In genomic region chr17:7684856-7685532, GRCh38 we compare ENCODE assay signal across 7 cellular contexts. TPM values are rescaled to one million over a fixed set of nuclear protein-coding genes. Genes with fewer than 3 reads are reported as not detected.
DNase-seq lines count a peak whose midpoint lies in the region; ATAC-seq lines count a peak whose summit lies in the region.

No MANE protein-coding gene starts in this region.

- H3K9ac ChIP-seq in HUES48 (ENCODE audit: low read depth, low read length) (peak overlapping the region; percentile 98), iPS-18a (ENCODE audit: low read length) (peak overlapping the region; percentile 98)

- H3K27me3 ChIP-seq in HUES48 (ENCODE audit: control insufficient read depth, insufficient read depth, low read length) (no peaks in the 10 kb centered on the region), iPS-18a (ENCODE audit: control insufficient read depth, insufficient read depth, low read length) (no peaks in the 10 kb centered on the region)

- H3K27ac ChIP-seq in HUES48 (ENCODE audit: low read depth, low read length) = peak overlapping the region; percentile 99
- no peak overlapping the region for H3K27ac ChIP-seq in iPS-18a (ENCODE audit: low read length)

- H3K36me3 ChIP-seq in HUES48 (ENCODE audit: control insufficient read depth, insufficient read depth, low read length) (peaks cover 20% of the 10 kb centered on the region), iPS-18a (ENCODE audit: control insufficient read depth, low read depth, low read length) (peaks cover 5% of the 10 kb centered on the region)

- no peaks in the 10 kb centered on the region for H3K27me3 Mint-ChIP-seq in activated T-helper 1 cell treated with anti-CD3 and anti-CD28 coated beads, Interleukin-12 subunit alpha, Interleukin-12 subunit beta, Interleukin-2, Interleukin-4 antibody, amounts not matched to agents 30 ng/mL and 10 ng/mL and 1 ng/mL, durations not matched to agents 14 hours and 24 hours and 36 hours (ENCODE audit: insufficient read depth)
- no peaks in the 10 kb centered on the region for H3K27me3 Mint-ChIP-seq in stimulated activated naive CD8-positive, alpha-beta T cell treated with anti-CD3 and anti-CD28 coated beads, Interleukin-15, amount 100 ng/mL, for 72 hours

- no peak for ATAC-seq in stimulated activated naive CD8-positive, alpha-beta T cell treated with anti-CD3 and anti-CD28 coated beads, Interleukin-15, amount 100 ng/mL, for 72 hours
- no peak for ATAC-seq in HG03378 (IDR thresholded peaks at IDR 0.05; ENCODE audit: unreplicated experiment)

- H3K4me3 ChIP-seq in HUES48 (ENCODE audit: low read depth, low read length) = peak overlapping the region; percentile 97
- H3K4me3 ChIP-seq in iPS-18a (ENCODE audit: low read length) = peak overlapping the region; percentile 81

- no peak for DNase-seq in activated T-helper 1 cell treated with anti-CD3 and anti-CD28 coated beads, Interleukin-12 subunit alpha, Interleukin-12 subunit beta, Interleukin-2, Interleukin-4 antibody, amounts not matched to agents 30 ng/mL and 10 ng/mL and 1 ng/mL, durations not matched to agents 14 hours and 24 hours and 36 hours (ENCODE audit: low spot score)
- DNase-seq in stimulated activated naive CD8-positive, alpha-beta T cell treated with anti-CD3 and anti-CD28 coated beads, Interleukin-15, amount 100 ng/mL, for 72 hours = no peak
- no peak for DNase-seq in activated CD8-positive, alpha-beta memory T cell treated with anti-CD3 and anti-CD28 coated beads, Interleukin-2, amount 50 U/mL, for 4 hours
- no peak for DNase-seq in NCI-H774 (lab: John Stamatoyannopoulos, UW)

- H3K4me1 ChIP-seq in HUES48 (ENCODE audit: control insufficient read depth, insufficient read depth, low read length) (peaks cover 14% of the 10 kb centered on the region), iPS-18a (ENCODE audit: control insufficient read depth, low read depth, low read length) (peaks cover 14% of the 10 kb centered on the region)

- H3K9me3 ChIP-seq in HUES48 (ENCODE audit: control insufficient read depth, insufficient read depth, low read length) (no peaks in the 10 kb centered on the region), iPS-18a (ENCODE audit: control insufficient read depth, low read depth, low read length) (no peaks in the 10 kb centered on the region)

- H3K27ac Mint-ChIP-seq in activated T-helper 1 cell treated with anti-CD3 and anti-CD28 coated beads, Interleukin-12 subunit alpha, Interleukin-12 subunit beta, Interleukin-2, Interleukin-4 antibody, amounts not matched to agents 30 ng/mL and 10 ng/mL and 1 ng/mL, durations not matched to agents 14 hours and 24 hours and 36 hours = peak overlapping the region; percentile 96
- peak overlapping the region; percentile 99 to 100 for H3K27ac Mint-ChIP-seq in stimulated activated naive CD8-positive, alpha-beta T cell treated with anti-CD3 and anti-CD28 coated beads, Interleukin-15, amount 100 ng/mL, for 72 hours

- intact Hi-C loops in activated T-helper 1 cell treated with anti-CD3 and anti-CD28 coated beads, Interleukin-12 subunit alpha, Interleukin-12 subunit beta, Interleukin-2, Interleukin-4 antibody, amounts not matched to agents 30 ng/mL and 10 ng/mL and 1 ng/mL, durations not matched to agents 14 hours and 24 hours and 36 hours (cut with micrococcal nuclease) = loop anchor here (10.0 kb wide), 2 partner anchors 470 to 650 kb away; partner anchors contain the start of genes PER1 and SLC16A13

- peak overlapping the region; percentile 95 for H3K4me3 Mint-ChIP-seq in activated T-helper 1 cell treated with anti-CD3 and anti-CD28 coated beads, Interleukin-12 subunit alpha, Interleukin-12 subunit beta, Interleukin-2, Interleukin-4 antibody, amounts not matched to agents 30 ng/mL and 10 ng/mL and 1 ng/mL, durations not matched to agents 14 hours and 24 hours and 36 hours
- H3K4me3 Mint-ChIP-seq in stimulated activated naive CD8-positive, alpha-beta T cell treated with anti-CD3 and anti-CD28 coated beads, Interleukin-15, amount 100 ng/mL, for 72 hours = peak overlapping the region; percentile 94 to 96

- peaks cover 36% of the 10 kb centered on the region for H3K4me1 Mint-ChIP-seq in activated T-helper 1 cell treated with anti-CD3 and anti-CD28 coated beads, Interleukin-12 subunit alpha, Interleukin-12 subunit beta, Interleukin-2, Interleukin-4 antibody, amounts not matched to agents 30 ng/mL and 10 ng/mL and 1 ng/mL, durations not matched to agents 14 hours and 24 hours and 36 hours (ENCODE audit: low read depth)
- H3K4me1 Mint-ChIP-seq in stimulated activated naive CD8-positive, alpha-beta T cell treated with anti-CD3 and anti-CD28 coated beads, Interleukin-15, amount 100 ng/mL, for 72 hours = peaks cover 40% of the 10 kb centered on the region

- no peaks in the 10 kb centered on the region for H3K9me3 Mint-ChIP-seq in activated T-helper 1 cell treated with anti-CD3 and anti-CD28 coated beads, Interleukin-12 subunit alpha, Interleukin-12 subunit beta, Interleukin-2, Interleukin-4 antibody, amounts not matched to agents 30 ng/mL and 10 ng/mL and 1 ng/mL, durations not matched to agents 14 hours and 24 hours and 36 hours
- H3K9me3 Mint-ChIP-seq in stimulated activated naive CD8-positive, alpha-beta T cell treated with anti-CD3 and anti-CD28 coated beads, Interleukin-15, amount 100 ng/mL, for 72 hours = no peaks in the 10 kb centered on the region

- peaks cover 14% of the 10 kb centered on the region for H3K36me3 Mint-ChIP-seq in activated T-helper 1 cell treated with anti-CD3 and anti-CD28 coated beads, Interleukin-12 subunit alpha, Interleukin-12 subunit beta, Interleukin-2, Interleukin-4 antibody, amounts not matched to agents 30 ng/mL and 10 ng/mL and 1 ng/mL, durations not matched to agents 14 hours and 24 hours and 36 hours (ENCODE audit: low read depth)

RNA-seq across cellular contexts. Expression of gene TP53, which starts 2.3 kb away (rescaled TPM):
- 172 and 179 TPM in 2 replicates for total RNA-seq in activated T-helper 1 cell treated with anti-CD3 and anti-CD28 coated beads, Interleukin-12 subunit alpha, Interleukin-12 subunit beta, Interleukin-2, Interleukin-4 antibody, amounts not matched to agents 30 ng/mL and 10 ng/mL and 1 ng/mL, durations not matched to agents 14 hours and 24 hours and 36 hours

RNA-seq across cellular contexts. Expression of gene WRAP53, which starts 3.3 kb away (rescaled TPM):
- 31.5 TPM in 2 replicates for total RNA-seq in activated T-helper 1 cell treated with anti-CD3 and anti-CD28 coated beads, Interleukin-12 subunit alpha, Interleukin-12 subunit beta, Interleukin-2, Interleukin-4 antibody, amounts not matched to agents 30 ng/mL and 10 ng/mL and 1 ng/mL, durations not matched to agents 14 hours and 24 hours and 36 hours

RNA-seq across cellular contexts. Expression of gene EFNB3, which starts 20.0 kb away (rescaled TPM):
- 0.08 TPM in 1 of 2 replicates, not detected in the other for total RNA-seq in activated T-helper 1 cell treated with anti-CD3 and anti-CD28 coated beads, Interleukin-12 subunit alpha, Interleukin-12 subunit beta, Interleukin-2, Interleukin-4 antibody, amounts not matched to agents 30 ng/mL and 10 ng/mL and 1 ng/mL, durations not matched to agents 14 hours and 24 hours and 36 hours

RNA-seq across cellular contexts. Expression of gene DNAH2, which starts 32.5 kb away (rescaled TPM):
- total RNA-seq in activated T-helper 1 cell treated with anti-CD3 and anti-CD28 coated beads, Interleukin-12 subunit alpha, Interleukin-12 subunit beta, Interleukin-2, Interleukin-4 antibody, amounts not matched to agents 30 ng/mL and 10 ng/mL and 1 ng/mL, durations not matched to agents 14 hours and 24 hours and 36 hours = not detected in 2 replicates

RNA-seq across cellular contexts. Expression of gene ATP1B2, which starts 34.3 kb away (rescaled TPM):
- 0.54 TPM in 2 replicates for total RNA-seq in activated T-helper 1 cell treated with anti-CD3 and anti-CD28 coated beads, Interleukin-12 subunit alpha, Interleukin-12 subunit beta, Interleukin-2, Interleukin-4 antibody, amounts not matched to agents 30 ng/mL and 10 ng/mL and 1 ng/mL, durations not matched to agents 14 hours and 24 hours and 36 hours
